9 cellular contexts compared by ENCODE assay signal in the genomic region with DNA sequence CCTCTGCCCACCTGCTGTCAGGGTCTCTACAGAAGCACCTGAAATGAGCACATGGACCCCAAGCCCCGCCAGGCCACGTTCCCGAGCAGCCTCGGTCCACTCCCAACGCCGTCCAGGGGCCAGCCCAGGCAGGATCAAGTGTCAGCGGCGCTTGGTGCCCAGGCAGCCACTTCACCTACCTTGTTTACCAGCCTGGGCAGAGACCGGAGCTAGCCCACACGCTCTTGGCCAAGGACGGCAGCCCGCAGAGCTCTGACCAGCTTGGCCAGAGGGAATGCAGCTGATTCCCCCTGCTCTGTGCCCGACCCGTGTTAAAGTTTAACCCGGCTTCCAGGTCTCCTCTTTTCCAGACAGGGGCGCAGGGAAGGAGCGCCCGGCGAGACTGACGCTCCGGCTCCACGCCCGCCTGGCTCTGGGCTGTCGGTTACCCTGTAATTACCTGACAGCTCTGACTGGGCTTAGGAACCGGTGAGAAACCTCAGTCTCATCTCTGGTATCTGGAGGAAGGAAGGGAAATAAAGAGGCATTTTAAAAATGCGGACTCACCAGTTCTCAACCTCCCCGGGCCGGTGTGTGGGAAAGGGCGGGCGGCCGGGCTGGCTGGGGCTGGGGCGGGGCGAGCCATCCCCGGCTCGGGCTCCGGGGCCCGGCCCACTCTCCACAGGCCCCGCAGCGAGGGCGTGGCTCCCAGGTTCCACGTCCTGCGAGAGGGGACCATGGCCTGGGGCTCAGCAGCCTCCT. TPM values are rescaled to one million over a fixed set of nuclear protein-coding genes. Genes with fewer than 3 reads are reported as not detected.
DNase-seq lines count a peak whose midpoint lies in the region; ATAC-seq, FAIRE-seq and TF ChIP-seq lines count a peak whose summit lies in the region.
"Had no signal": no experiment of that assay in that cellular context is flagged by ENCODE, and none has a peak within 500 bp of the region (broad histone marks: within the 10 kb centered on the region; RNA-seq: fewer than 3 reads in every experiment).

No MANE protein-coding gene starts in this region.

- ATAC-seq in omental fat pad (ENCODE audit: low FRiP score), result peak; percentile 68

- peaks cover 74% of the 10 kb centered on the region for H3K4me1 ChIP-seq in left ventricle myocardium inferior

- peaks cover 42% of the 10 kb centered on the region for H3K36me3 ChIP-seq in left ventricle myocardium inferior

- DNase-seq in DMS53 (lab: John Stamatoyannopoulos, UW) (peak; percentile 93), RCC 7860 (ENCODE audit: low spot score) (peak; percentile 84), left ventricle myocardium inferior (no peak), omental fat pad (ENCODE audit: low spot score) (no peak), foreskin fibroblast (no peak), NCI-H1105 (lab: John Stamatoyannopoulos, UW) (no peak), SW 1271 (lab: John Stamatoyannopoulos, UW) (no peak)
- DNase-seq in activated T-cell treated with anti-CD3 and anti-CD28 coated beads, Interleukin-2, amount 50 U/mL, for 48 hours, result no peak

- H3K4me3 ChIP-seq in left ventricle myocardium inferior, result peak overlapping the region; percentile 53
- no peak overlapping the region for H3K4me3 ChIP-seq in foreskin fibroblast (ENCODE audit: low read depth in 1 of 2, low read length in 2 of 2)

- no peaks in the 10 kb centered on the region for H3K27me3 ChIP-seq in left ventricle myocardium inferior (ENCODE audit: low read depth)

- FAIRE-seq in RCC 7860 (lab: Jason Lieb, UNC), result peak; percentile 81
- FAIRE-seq: islet of Langerhans had no signal

- H3K9me3 ChIP-seq in left ventricle myocardium inferior (replicated peaks), result no peaks in the 10 kb centered on the region

- TF ChIP-seq CTCF in left ventricle myocardium inferior (IDR thresholded peaks at IDR 0.05; ENCODE audit: borderline replicate concordance) (no peak), omental fat pad (IDR thresholded peaks at IDR 0.05) (no peak), foreskin fibroblast (IDR thresholded peaks at IDR 0.05; ENCODE audit: low read depth, low read length) (no peak)

- H3K27ac ChIP-seq in left ventricle myocardium inferior (replicated peaks), result peak overlapping the region; percentile 96

- intact Hi-C loops in left ventricle myocardium inferior (cut with micrococcal nuclease), result loop anchor here (10.0 kb wide), 1 partner anchor 67 kb away; no protein-coding TSS in a partner anchor

RNA-seq across cellular contexts. Expression of a gene that starts 4.6 kb away (rescaled TPM):
- total RNA-seq in left ventricle myocardium inferior (63.5 TPM), omental fat pad (10 to 100 TPM; 41.5 to 96.9 (median 58.9) TPM)

Comparison
In these comparisons a context has a peak if more than half of its experiments do, and no peak if none do; other contexts are left out.
1. DNase-seq: peak in DMS53 (single experiment) and RCC 7860 (single experiment); none in left ventricle myocardium inferior (single experiment), omental fat pad (single experiment), foreskin fibroblast (0 of 2), NCI-H1105 (single experiment), activated T-cell treated with anti-CD3 and anti-CD28 coated beads, Interleukin-2, amount 50 U/mL, for 48 hours (0 of 2) and SW 1271 (0 of 2).